1 cellular context compared by ENCODE assay signal in the genomic region with DNA sequence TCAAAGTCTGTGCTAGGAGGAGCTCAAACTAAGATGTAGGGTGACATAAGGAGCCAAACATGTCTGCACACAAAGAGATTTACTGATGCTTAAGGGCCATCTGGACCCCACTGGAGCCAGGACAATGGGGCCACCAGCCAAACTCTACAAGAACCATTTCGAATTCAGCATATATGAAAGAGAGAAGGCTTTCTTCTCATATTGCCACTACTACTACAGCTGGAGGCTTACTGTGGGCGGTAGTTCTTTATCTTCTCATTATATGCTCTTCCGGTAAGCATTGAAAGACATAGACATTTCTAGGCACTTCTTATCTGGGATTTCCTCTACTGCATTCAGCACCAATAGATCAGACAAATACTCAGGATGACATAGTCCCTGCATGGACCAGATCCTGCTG.
TF ChIP-seq lines count a peak whose summit lies in the region.

No MANE protein-coding gene starts in this region.

TF ChIP-seq in K562, 482 proteins besides CTCF, POLR2A, EP300 and RAD21 (continued from another document and continues in another):
- TF ChIP-seq, protein P1, sequence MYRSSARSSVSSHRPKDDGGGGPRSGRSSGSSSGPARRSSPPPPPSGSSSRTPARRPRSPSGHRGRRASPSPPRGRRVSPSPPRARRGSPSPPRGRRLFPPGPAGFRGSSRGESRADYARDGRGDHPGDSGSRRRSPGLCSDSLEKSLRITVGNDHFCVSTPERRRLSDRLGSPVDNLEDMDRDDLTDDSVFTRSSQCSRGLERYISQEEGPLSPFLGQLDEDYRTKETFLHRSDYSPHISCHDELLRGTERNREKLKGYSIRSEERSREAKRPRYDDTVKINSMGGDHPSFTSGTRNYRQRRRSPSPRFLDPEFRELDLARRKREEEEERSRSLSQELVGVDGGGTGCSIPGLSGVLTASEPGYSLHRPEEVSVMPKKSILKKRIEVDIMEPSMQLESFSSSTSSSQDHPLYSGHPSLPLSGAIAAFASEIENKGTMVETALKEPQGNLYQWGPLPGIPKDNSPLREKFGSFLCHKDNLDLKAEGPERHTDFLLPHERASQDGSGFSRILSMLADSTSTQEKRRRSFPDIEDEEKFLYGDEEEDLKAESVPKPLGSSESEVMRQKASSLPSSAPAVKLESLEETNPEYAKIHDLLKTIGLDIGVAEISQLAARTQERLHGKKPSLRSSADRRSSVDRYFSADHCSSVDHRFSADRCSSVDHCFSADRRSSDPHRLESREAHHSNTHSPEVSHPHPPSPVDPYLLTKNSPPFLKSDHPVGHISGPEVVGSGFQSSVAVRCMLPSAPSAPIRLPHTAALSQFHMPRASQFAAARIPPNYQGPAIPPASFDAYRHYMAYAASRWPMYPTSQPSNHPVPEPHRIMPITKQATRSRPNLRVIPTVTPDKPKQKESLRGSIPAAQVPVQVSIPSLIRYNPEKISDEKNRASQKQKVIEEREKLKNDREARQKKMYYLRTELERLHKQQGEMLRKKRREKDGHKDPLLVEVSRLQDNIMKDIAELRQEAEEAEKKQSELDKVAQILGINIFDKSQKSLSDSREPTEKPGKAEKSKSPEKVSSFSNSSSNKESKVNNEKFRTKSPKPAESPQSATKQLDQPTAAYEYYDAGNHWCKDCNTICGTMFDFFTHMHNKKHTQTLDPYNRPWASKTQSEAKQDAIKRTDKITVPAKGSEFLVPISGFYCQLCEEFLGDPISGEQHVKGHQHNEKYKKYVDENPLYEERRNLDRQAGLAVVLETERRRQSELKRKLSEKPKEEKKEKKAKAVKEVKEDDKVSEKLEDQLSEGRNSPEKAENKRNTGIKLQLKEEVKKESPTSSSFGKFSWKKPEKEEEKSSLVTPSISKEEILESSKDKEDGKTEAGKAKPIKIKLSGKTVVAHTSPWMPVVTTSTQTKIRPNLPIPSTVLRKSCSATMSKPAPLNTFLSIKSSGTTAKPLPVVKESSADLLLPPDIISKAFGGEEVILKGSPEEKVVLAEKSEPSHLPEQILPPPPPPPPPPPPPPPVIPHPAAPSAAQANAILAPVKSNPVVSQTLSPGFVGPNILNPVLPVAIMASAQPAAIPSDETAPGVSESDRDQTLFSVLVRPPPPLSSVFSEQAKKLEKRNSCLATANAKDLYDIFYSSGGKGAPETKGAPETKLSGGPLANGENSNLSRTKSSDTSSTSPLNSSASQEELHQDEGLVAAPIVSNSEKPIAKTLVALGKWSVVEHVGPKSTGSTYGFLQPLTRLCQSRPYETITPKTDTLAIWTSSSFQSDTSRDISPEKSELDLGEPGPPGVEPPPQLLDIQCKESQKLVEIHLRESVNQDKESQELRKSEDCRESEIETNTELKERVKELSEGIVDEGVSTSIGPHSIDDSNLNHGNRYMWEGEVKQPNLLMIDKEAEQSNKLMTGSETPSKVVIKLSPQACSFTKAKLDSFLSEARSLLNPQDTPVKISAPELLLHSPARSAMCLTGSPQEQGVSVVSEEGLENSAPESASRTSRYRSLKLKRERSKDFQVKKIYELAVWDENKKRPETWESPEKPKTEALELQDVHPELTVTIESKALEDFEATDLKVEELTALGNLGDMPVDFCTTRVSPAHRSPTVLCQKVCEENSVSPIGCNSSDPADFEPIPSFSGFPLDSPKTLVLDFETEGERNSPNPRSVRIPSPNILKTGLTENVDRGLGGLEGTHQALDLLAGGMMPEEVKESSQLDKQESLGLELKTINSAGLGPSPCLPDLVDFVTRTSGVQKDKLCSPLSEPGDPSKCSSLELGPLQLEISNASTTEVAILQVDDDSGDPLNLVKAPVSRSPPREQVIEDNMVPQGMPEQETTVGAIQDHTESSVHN (IDR thresholded peaks at IDR 0.05; ENCODE audit: borderline replicate concordance in 1 of 2, low read depth in 1 of 2), result no peak
- TF ChIP-seq NFE2L1 (tag; IDR thresholded peaks at IDR 0.05; ENCODE audit: borderline replicate concordance, low read depth), result no peak
- TF ChIP-seq, protein P2, sequence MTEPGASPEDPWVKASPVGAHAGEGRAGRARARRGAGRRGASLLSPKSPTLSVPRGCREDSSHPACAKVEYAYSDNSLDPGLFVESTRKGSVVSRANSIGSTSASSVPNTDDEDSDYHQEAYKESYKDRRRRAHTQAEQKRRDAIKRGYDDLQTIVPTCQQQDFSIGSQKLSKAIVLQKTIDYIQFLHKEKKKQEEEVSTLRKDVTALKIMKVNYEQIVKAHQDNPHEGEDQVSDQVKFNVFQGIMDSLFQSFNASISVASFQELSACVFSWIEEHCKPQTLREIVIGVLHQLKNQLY (CRISPR knock-in tag; conservative IDR thresholded peaks at IDR 0.05), result no peak
- no peak for TF ChIP-seq ZFP30 (CRISPR knock-in tag; IDR thresholded peaks at IDR 0.05; ENCODE audit: borderline replicate concordance)
- TF ChIP-seq GTF2A2 (tag; IDR thresholded peaks at IDR 0.05), result no peak
- TF ChIP-seq TEAD2 (tag; IDR thresholded peaks at IDR 0.05), result no peak
- TF ChIP-seq FOXK1 (CRISPR knock-in tag; IDR thresholded peaks at IDR 0.05; ENCODE audit: borderline replicate concordance), result no peak
- no peak for TF ChIP-seq BDP1 (IDR thresholded peaks at IDR 0.05; ENCODE audit: insufficient read depth, insufficient read length)
- TF ChIP-seq SMARCE1 (IDR thresholded peaks at IDR 0.05), result peak; percentile 41; the same call in 1 of the 2 replicates
- TF ChIP-seq ESRRB (CRISPR knock-in tag; IDR thresholded peaks at IDR 0.05; ENCODE audit: borderline replicate concordance), result no peak
- TF ChIP-seq, protein P3, sequence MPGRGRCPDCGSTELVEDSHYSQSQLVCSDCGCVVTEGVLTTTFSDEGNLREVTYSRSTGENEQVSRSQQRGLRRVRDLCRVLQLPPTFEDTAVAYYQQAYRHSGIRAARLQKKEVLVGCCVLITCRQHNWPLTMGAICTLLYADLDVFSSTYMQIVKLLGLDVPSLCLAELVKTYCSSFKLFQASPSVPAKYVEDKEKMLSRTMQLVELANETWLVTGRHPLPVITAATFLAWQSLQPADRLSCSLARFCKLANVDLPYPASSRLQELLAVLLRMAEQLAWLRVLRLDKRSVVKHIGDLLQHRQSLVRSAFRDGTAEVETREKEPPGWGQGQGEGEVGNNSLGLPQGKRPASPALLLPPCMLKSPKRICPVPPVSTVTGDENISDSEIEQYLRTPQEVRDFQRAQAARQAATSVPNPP (IDR thresholded peaks at IDR 0.05; ENCODE audit: borderline replicate concordance, insufficient read depth, insufficient read length), result no peak
- no peak for TF ChIP-seq BMI1 (IDR thresholded peaks at IDR 0.05; ENCODE audit: low read length)
- TF ChIP-seq HDAC2 (IDR thresholded peaks at IDR 0.05), result 0 out of 2 replicates have a peak, but pooled peaks have one; percentile 48
- TF ChIP-seq, protein P4, sequence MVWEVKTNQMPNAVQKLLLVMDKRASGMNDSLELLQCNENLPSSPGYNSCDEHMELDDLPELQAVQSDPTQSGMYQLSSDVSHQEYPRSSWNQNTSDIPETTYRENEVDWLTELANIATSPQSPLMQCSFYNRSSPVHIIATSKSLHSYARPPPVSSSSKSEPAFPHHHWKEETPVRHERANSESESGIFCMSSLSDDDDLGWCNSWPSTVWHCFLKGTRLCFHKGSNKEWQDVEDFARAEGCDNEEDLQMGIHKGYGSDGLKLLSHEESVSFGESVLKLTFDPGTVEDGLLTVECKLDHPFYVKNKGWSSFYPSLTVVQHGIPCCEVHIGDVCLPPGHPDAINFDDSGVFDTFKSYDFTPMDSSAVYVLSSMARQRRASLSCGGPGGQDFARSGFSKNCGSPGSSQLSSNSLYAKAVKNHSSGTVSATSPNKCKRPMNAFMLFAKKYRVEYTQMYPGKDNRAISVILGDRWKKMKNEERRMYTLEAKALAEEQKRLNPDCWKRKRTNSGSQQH (CRISPR knock-in tag; IDR thresholded peaks at IDR 0.05), result no peak
- TF ChIP-seq, protein P5, sequence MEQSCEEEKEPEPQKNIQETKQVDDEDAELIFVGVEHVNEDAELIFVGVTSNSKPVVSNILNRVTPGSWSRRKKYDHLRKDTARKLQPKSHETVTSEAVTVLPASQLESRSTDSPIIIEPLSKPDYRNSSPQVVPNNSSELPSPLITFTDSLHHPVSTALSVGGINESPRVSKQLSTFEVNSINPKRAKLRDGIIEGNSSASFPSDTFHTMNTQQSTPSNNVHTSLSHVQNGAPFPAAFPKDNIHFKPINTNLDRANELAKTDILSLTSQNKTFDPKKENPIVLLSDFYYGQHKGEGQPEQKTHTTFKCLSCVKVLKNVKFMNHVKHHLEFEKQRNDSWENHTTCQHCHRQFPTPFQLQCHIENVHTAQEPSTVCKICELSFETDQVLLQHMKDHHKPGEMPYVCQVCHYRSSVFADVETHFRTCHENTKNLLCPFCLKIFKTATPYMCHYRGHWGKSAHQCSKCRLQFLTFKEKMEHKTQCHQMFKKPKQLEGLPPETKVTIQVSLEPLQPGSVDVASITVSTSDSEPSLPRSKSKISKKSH (CRISPR knock-in tag; IDR thresholded peaks at IDR 0.05), result no peak
- no peak for TF ChIP-seq RBBP5 (IDR thresholded peaks at IDR 0.05; ENCODE audit: borderline replicate concordance, insufficient read depth, low read length, poor library complexity, severe bottlenecking)
- no peak for TF ChIP-seq NFYB (IDR thresholded peaks at IDR 0.05; ENCODE audit: extremely low read depth, insufficient read length)
- TF ChIP-seq, protein P6, sequence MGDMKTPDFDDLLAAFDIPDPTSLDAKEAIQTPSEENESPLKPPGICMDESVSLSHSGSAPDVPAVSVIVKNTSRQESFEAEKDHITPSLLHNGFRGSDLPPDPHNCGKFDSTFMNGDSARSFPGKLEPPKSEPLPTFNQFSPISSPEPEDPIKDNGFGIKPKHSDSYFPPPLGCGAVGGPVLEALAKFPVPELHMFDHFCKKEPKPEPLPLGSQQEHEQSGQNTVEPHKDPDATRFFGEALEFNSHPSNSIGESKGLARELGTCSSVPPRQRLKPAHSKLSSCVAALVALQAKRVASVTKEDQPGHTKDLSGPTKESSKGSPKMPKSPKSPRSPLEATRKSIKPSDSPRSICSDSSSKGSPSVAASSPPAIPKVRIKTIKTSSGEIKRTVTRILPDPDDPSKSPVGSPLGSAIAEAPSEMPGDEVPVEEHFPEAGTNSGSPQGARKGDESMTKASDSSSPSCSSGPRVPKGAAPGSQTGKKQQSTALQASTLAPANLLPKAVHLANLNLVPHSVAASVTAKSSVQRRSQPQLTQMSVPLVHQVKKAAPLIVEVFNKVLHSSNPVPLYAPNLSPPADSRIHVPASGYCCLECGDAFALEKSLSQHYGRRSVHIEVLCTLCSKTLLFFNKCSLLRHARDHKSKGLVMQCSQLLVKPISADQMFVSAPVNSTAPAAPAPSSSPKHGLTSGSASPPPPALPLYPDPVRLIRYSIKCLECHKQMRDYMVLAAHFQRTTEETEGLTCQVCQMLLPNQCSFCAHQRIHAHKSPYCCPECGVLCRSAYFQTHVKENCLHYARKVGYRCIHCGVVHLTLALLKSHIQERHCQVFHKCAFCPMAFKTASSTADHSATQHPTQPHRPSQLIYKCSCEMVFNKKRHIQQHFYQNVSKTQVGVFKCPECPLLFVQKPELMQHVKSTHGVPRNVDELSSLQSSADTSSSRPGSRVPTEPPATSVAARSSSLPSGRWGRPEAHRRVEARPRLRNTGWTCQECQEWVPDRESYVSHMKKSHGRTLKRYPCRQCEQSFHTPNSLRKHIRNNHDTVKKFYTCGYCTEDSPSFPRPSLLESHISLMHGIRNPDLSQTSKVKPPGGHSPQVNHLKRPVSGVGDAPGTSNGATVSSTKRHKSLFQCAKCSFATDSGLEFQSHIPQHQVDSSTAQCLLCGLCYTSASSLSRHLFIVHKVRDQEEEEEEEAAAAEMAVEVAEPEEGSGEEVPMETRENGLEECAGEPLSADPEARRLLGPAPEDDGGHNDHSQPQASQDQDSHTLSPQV (IDR thresholded peaks at IDR 0.05), result 0 out of 2 replicates have a peak, but pooled peaks have one; percentile 31
- TF ChIP-seq, protein P7, sequence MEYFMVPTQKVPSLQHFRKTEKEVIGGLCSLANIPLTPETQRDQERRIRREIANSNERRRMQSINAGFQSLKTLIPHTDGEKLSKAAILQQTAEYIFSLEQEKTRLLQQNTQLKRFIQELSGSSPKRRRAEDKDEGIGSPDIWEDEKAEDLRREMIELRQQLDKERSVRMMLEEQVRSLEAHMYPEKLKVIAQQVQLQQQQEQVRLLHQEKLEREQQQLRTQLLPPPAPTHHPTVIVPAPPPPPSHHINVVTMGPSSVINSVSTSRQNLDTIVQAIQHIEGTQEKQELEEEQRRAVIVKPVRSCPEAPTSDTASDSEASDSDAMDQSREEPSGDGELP (CRISPR knock-in tag; IDR thresholded peaks at IDR 0.05; ENCODE audit: borderline replicate concordance), result peak; percentile 14; the same call in 1 of the 2 replicates
- no peak for TF ChIP-seq NFXL1 (CRISPR knock-in tag; IDR thresholded peaks at IDR 0.05)
- TF ChIP-seq, protein P8, sequence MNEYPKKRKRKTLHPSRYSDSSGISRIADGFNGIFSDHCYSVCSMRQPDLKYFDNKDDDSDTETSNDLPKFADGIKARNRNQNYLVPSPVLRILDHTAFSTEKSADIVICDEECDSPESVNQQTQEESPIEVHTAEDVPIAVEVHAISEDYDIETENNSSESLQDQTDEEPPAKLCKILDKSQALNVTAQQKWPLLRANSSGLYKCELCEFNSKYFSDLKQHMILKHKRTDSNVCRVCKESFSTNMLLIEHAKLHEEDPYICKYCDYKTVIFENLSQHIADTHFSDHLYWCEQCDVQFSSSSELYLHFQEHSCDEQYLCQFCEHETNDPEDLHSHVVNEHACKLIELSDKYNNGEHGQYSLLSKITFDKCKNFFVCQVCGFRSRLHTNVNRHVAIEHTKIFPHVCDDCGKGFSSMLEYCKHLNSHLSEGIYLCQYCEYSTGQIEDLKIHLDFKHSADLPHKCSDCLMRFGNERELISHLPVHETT (CRISPR knock-in tag; conservative IDR thresholded peaks at IDR 0.05 in 1 of 2, IDR thresholded peaks at IDR 0.05 in 1 of 2), result 0 out of 4 replicates have a peak, but pooled peaks of 1 of the 2 experiments have one; percentile 4
- TF ChIP-seq, protein P9, sequence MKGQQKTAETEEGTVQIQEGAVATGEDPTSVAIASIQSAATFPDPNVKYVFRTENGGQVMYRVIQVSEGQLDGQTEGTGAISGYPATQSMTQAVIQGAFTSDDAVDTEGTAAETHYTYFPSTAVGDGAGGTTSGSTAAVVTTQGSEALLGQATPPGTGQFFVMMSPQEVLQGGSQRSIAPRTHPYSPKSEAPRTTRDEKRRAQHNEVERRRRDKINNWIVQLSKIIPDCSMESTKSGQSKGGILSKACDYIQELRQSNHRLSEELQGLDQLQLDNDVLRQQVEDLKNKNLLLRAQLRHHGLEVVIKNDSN (CRISPR knock-in tag; IDR thresholded peaks at IDR 0.05), result no peak
- no peak for TF ChIP-seq BRD4 (IDR thresholded peaks at IDR 0.05)
- no peak for TF ChIP-seq ZFP36 (IDR thresholded peaks at IDR 0.05; ENCODE audit: low read depth, low read length, partially characterized antibody)
- peak; percentile 27; the same call in 1 of the 2 replicates for TF ChIP-seq CBFA2T2 (conservative IDR thresholded peaks at IDR 0.05)
